Comparison of ENCODE assay signal across 18 cellular contexts in the genomic region with DNA sequence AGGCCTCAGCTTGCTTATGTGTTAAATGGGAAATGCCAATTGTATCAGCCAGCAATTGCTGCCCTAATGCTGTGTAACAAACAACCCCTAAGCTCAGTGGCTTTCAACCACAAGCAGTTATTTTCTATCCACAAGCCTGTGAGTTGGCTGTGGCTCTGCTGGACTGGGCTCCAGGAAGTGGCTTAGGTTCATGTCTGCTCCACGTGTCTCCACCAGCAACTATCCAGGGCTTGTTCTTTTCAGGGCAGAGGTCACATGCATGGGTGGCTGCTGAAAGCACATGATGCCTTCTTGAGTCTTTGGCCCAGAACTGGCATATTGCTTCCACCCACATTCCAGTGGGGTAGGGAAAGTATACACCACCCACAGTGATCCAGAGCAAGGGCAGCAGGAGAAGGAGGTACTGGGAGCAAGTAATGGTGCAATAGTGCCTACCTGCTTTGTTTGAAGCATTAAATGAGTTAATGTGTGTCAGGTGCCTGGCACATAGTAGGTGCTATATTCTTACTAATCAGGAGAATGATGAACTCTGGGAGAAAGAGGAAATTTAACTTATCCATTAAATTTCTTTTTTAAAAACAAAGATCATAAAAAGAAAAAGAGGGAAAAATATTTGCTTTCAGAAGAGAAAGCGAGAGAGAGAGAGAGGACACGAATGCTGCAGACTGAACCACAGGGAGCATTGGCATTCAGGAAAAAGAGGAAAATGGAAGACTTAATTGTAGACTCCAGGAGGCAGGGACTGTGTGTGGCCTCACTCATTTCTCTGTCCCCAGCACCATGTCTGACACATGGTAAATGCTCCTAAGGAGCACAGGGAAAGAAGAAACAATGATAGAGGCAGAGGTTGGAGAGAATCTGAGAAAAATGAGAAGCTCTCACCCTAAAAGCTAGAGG. TPM values are rescaled to one million over a fixed set of nuclear protein-coding genes. Genes with fewer than 3 reads are reported as not detected.
DNase-seq lines count a peak whose midpoint lies in the region; ATAC-seq, FAIRE-seq and TF ChIP-seq lines count a peak whose summit lies in the region.
"Had no signal": no experiment of that assay in that cellular context is flagged by ENCODE, and none has a peak within 500 bp of the region (broad histone marks: within the 10 kb centered on the region; RNA-seq: fewer than 3 reads in every experiment).

No MANE protein-coding gene starts in this region.

- H3K27me3 ChIP-seq in thyroid gland, result no peaks in the 10 kb centered on the region
- H3K27me3 ChIP-seq: BLaER1 treated with 17β-estradiol and CSF1 and Interleukin-3, amounts not matched to agents 10 nM and 100 nM had no signal

- TF ChIP-seq POLR2A in thyroid gland (IDR thresholded peaks at IDR 0.05), result no peak

- no peak for FAIRE-seq in D721Med (lab: Jason Lieb, UNC)
- FAIRE-seq: GM12878 had no signal

- H3K36me3 ChIP-seq in thyroid gland, result no peaks in the 10 kb centered on the region
- H3K36me3 ChIP-seq: BLaER1 treated with 17β-estradiol and CSF1 and Interleukin-3, amounts not matched to agents 10 nM and 100 nM; esophagus muscularis mucosa had no signal

- DNase-seq in M059J (ENCODE audit: low read depth) (peak; percentile 78), choroid plexus epithelial cell (ENCODE audit: low read depth) (peak; percentile 48), left lobe of liver (ENCODE audit: low spot score) (peak; percentile 28), thyroid gland (peak; percentile 22 to 40), D721Med (ENCODE audit: insufficient read length, low spot score) (no peak), NCI-H2227 (lab: John Stamatoyannopoulos, UW; ENCODE audit: unreplicated experiment) (no peak)
- DNase-seq: activated naive CD8-positive, alpha-beta T cell treated with anti-CD3 and anti-CD28 coated beads for 36 hours; Karpas-422; NCI-H2081 treated with DMSO at 0.1 percent for 48 hours; NCI-H774; SHP77 treated with DMSO at 0.1 percent for 48 hours; stimulated activated CD4-positive, alpha-beta T cell treated with anti-CD3 and anti-CD28 coated beads, Interleukin-4, amount 100 ng/mL, for 24 hours; stimulated activated naive B cell treated with anti-CD40 and anti-IgM and Interleukin-4, amounts not matched to agents 10 μg/mL and 1 μg/mL and 100 μg/mL, for 72 hours had no signal

- ATAC-seq in left lobe of liver (no peak), HG02623 (IDR thresholded peaks at IDR 0.05; ENCODE audit: unreplicated experiment) (no peak), HG02981 (IDR thresholded peaks at IDR 0.05; ENCODE audit: unreplicated experiment) (no peak)
- ATAC-seq: GM12878; stimulated activated naive B cell treated with anti-CD40 and anti-IgM and Interleukin-4, amounts not matched to agents 10 μg/mL and 1 μg/mL and 100 μg/mL, for 72 hours had no signal

- no peak overlapping the region for H3K4me3 ChIP-seq in choroid plexus epithelial cell (ENCODE audit: low read depth, low read length)
- H3K4me3 ChIP-seq in thyroid gland (replicated peaks in 1 of 3), result no peak overlapping the region
- H3K4me3 ChIP-seq: BLaER1 treated with 17β-estradiol and CSF1 and Interleukin-3, amounts not matched to agents 10 nM and 100 nM; esophagus muscularis mucosa; GM12878 had no signal

- H3K4me1 ChIP-seq in thyroid gland, result peaks cover 6 to 28% of the 10 kb centered on the region in 2 donors

- WGBS in thyroid gland, 2 donors, result 70 to 80% methylated on average over 3 of the region's 3 CpGs

- TF ChIP-seq CTCF in choroid plexus epithelial cell (conservative IDR thresholded peaks at IDR 0.05; ENCODE audit: low read depth, low read length), result no peak
- TF ChIP-seq CTCF in thyroid gland (IDR thresholded peaks at IDR 0.05), result no peak
- TF ChIP-seq CTCF in D721Med (IDR thresholded peaks at IDR 0.05; ENCODE audit: insufficient read depth, missing control alignments), result no peak

- peak overlapping the region in 1 of 3 donors; percentile 44 for H3K27ac ChIP-seq in thyroid gland
- H3K27ac ChIP-seq: BLaER1 treated with 17β-estradiol and CSF1 and Interleukin-3, amounts not matched to agents 10 nM and 100 nM; esophagus muscularis mucosa had no signal

- intact Hi-C loops in thyroid gland (cut with DNase I), result no loop called here

- H3K9me3 ChIP-seq in thyroid gland, result no peaks in the 10 kb centered on the region
- H3K9me3 ChIP-seq: esophagus muscularis mucosa had no signal

RNA-seq across cellular contexts. Expression of a gene that starts 25.2 kb away (rescaled TPM):
- total RNA-seq in M059J (2014; rRNA removed; shearing (Covaris generic)), result 21.3 and 41.6 TPM in 2 replicates
- total RNA-seq in left lobe of liver (1.4 TPM), thyroid gland (10 to 100 TPM; 21.7 to 32.6 (median 30.9) TPM)

Comparison
In these comparisons a context has a peak if more than half of its experiments do, and no peak if none do; other contexts are left out.
1. DNase-seq: peak in M059J (single experiment), choroid plexus epithelial cell (single experiment), left lobe of liver (single experiment) and thyroid gland (2 of 2); none in D721Med (single experiment) and NCI-H2227 (single experiment).